ENCODE assay signal across 13 cellular contexts in the genomic region with DNA sequence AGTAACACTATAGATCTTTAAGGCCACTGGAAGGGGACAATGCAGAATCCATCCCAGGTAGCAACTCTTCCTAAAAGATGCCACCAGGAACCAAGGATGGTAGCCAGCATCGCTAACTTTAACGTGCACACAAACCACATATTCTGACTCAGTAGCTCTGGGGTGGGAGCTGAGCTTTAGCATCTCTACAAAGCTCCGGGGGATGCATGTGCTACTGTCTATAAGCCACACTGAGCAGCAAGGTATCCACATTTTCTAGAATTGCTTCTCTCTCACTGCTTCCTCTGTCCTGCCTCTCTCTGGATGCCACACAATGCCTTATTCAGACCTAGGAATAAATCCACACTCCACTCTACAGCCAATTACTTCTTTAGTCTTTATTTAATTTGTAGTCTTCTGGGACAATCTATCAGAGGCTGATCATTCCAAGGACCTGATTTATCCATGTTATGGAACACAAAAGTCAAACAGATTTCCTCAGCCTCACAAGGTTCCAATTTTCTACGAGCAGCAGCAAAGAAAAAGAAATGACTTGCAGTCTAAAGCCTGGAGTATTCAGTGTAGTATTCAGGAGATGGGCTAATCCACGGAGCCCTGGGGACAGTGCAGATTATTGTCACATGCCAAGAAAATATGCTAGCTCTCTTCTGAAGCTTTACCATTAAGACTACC. TPM values are rescaled to one million over a fixed set of nuclear protein-coding genes. Genes with fewer than 3 reads are reported as not detected.
DNase-seq lines count a peak whose midpoint lies in the region; ATAC-seq and TF ChIP-seq lines count a peak whose summit lies in the region.
"Had no signal": no experiment of that assay in that cellular context is flagged by ENCODE, and none has a peak within 500 bp of the region (broad histone marks: within the 10 kb centered on the region; RNA-seq: fewer than 3 reads in every experiment).

No MANE protein-coding gene starts in this region.

- no peak for ATAC-seq in stimulated activated memory B cell treated with anti-CD40 and anti-IgM and Interleukin-4, amounts not matched to agents 10 μg/mL and 1 μg/mL and 100 μg/mL, for 72 hours
- ATAC-seq in GM23338 = no peak
- no peak for ATAC-seq in HG03095 (IDR thresholded peaks at IDR 0.05; ENCODE audit: unreplicated experiment)
- ATAC-seq: Panc1 had no signal

- H3F3A ChIP-seq in GM23338 (replicated peaks; ENCODE audit: low read depth) = peaks cover 7% of the 10 kb centered on the region; the same call in 1 of the 2 replicates

- H3K4me3 ChIP-seq in GM12865 (ENCODE audit: low read depth, low read length) = peak overlapping the region; percentile 91
- peak overlapping the region; percentile 52 for H3K4me3 ChIP-seq in coronary artery
- no peak overlapping the region for H3K4me3 ChIP-seq in GM23338

- no peaks in the 10 kb centered on the region for H3K79me2 ChIP-seq in GM23338 (replicated peaks; ENCODE audit: insufficient read depth)

- H3K9me2 ChIP-seq in GM23338 (ENCODE audit: insufficient read depth) = no peaks in the 10 kb centered on the region

- H3K27ac Mint-ChIP-seq in stimulated activated memory B cell treated with anti-CD40 and anti-IgM and Interleukin-4, amounts not matched to agents 10 μg/mL and 1 μg/mL and 100 μg/mL, for 72 hours = peak overlapping the region; percentile 92
- no peak overlapping the region for H3K27ac Mint-ChIP-seq in GM23338

- H3K4me2 ChIP-seq in GM23338 = no peak overlapping the region

- H3K4me1 ChIP-seq in GM23338 (ENCODE audit: insufficient read depth) = peaks cover 16% of the 10 kb centered on the region

- DNase-seq in GM12865 (ENCODE audit: low read depth) (no peak), NCI-H69 (lab: John Stamatoyannopoulos, UW) (peak; percentile 43), coronary artery (ENCODE audit: low spot score) (no peak), GM23338 (ENCODE audit: low spot score) (no peak), NCI-H1092 treated with DMSO at 0.1 percent for 48 hours (lab: John Stamatoyannopoulos, UW) (no peak)
- DNase-seq: EL, NCI-H1436, posterior cingulate gyrus had no signal

- no peaks in the 10 kb centered on the region for H3K9me3 Mint-ChIP-seq in stimulated activated memory B cell treated with anti-CD40 and anti-IgM and Interleukin-4, amounts not matched to agents 10 μg/mL and 1 μg/mL and 100 μg/mL, for 72 hours
- H3K9me3 Mint-ChIP-seq in GM23338 = no peaks in the 10 kb centered on the region

- H3K4me3 Mint-ChIP-seq in stimulated activated memory B cell treated with anti-CD40 and anti-IgM and Interleukin-4, amounts not matched to agents 10 μg/mL and 1 μg/mL and 100 μg/mL, for 72 hours = peak overlapping the region; percentile 99
- no peak overlapping the region for H3K4me3 Mint-ChIP-seq in GM23338

- H3K36me3 ChIP-seq in GM23338 (ENCODE audit: insufficient read depth) = no peaks in the 10 kb centered on the region

- TF ChIP-seq CTCF in GM12865 (IDR thresholded peaks at IDR 0.05; ENCODE audit: insufficient read depth, low read depth, low read length, missing control alignments) (no peak), coronary artery (IDR thresholded peaks at IDR 0.05) (no peak), GM23338 (conservative IDR thresholded peaks at IDR 0.05; ENCODE audit: low read depth in 2 of 2) (no peak)

- H4K20me1 ChIP-seq in GM23338 (replicated peaks; ENCODE audit: insufficient read depth) = no peaks in the 10 kb centered on the region

- H3K27ac ChIP-seq in coronary artery (peak overlapping the region; percentile 13 to 27), GM23338 (ENCODE audit: low read depth) (no peak overlapping the region)
- H3K27ac ChIP-seq: epithelial cell of prostate, VCaP had no signal

- H3K4me1 Mint-ChIP-seq in stimulated activated memory B cell treated with anti-CD40 and anti-IgM and Interleukin-4, amounts not matched to agents 10 μg/mL and 1 μg/mL and 100 μg/mL, for 72 hours = peaks cover 61% of the 10 kb centered on the region
- H3K4me1 Mint-ChIP-seq in GM23338 = peaks cover 14% of the 10 kb centered on the region

- peaks cover 31% of the 10 kb centered on the region for H3K27me3 ChIP-seq in GM23338 (ENCODE audit: insufficient read depth)

- peaks cover 71% of the 10 kb centered on the region for H3K36me3 Mint-ChIP-seq in stimulated activated memory B cell treated with anti-CD40 and anti-IgM and Interleukin-4, amounts not matched to agents 10 μg/mL and 1 μg/mL and 100 μg/mL, for 72 hours
- H3K36me3 Mint-ChIP-seq in GM23338 (ENCODE audit: low read depth) = no peaks in the 10 kb centered on the region; the same call in 2 of the 3 replicates

- no peak overlapping the region for H2AFZ ChIP-seq in GM23338

- H3K27me3 Mint-ChIP-seq in stimulated activated memory B cell treated with anti-CD40 and anti-IgM and Interleukin-4, amounts not matched to agents 10 μg/mL and 1 μg/mL and 100 μg/mL, for 72 hours = no peaks in the 10 kb centered on the region
- H3K27me3 Mint-ChIP-seq in GM23338 (ENCODE audit: insufficient read depth, low read depth, poor library complexity) = peaks cover 20% of the 10 kb centered on the region

TF ChIP-seq in GM23338, 12 proteins besides CTCF, POLR2A, EP300 and RAD21:
- no peak for TF ChIP-seq STAT1 (IDR thresholded peaks at IDR 0.05; ENCODE audit: unreplicated experiment)

RNA-seq across cellular contexts. Expression of gene BCL2, which starts 4.4 kb away (rescaled TPM):
- total RNA-seq in GM23338 (2014; rRNA removed; shearing (Covaris generic)) = 4.0 and 7.3 TPM in 2 replicates
- 1.1 and 1.2 TPM in 2 replicates for polyA plus RNA-seq in GM23338 (2016; fragmentation: Nextera tagmentation; extraction: Ambion mirVana)

RNA-seq across cellular contexts. Expression of gene KDSR, which starts 51.9 kb away (rescaled TPM):
- total RNA-seq in GM23338 (2014; rRNA removed; shearing (Covaris generic)) = 31.0 and 36.3 TPM in 2 replicates
- polyA plus RNA-seq in GM23338 (2016; fragmentation: Nextera tagmentation; extraction: Ambion mirVana) = 20.3 and 23.7 TPM in 2 replicates
